ENCODE assay signal across 38 cellular contexts in the genomic region with DNA sequence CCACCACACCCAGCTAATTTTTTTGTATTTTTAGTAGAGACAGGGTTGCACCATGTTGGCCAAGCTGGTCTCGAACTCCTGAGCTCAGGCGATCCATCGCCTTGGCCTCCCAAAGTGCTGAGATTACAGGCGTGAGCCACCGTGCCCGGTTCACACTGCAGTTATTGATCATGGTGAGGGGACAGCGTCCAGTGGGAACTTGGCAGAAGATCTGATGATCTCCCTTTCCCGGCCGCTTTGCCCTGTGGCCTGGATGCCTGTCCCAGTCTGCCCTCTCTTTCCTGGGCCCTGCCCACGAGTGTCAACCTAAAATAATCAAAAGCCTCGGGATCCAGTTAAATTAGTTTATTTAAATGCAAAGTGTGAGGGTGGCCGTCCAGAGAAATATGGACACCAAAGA. TPM values are rescaled to one million over a fixed set of nuclear protein-coding genes. Genes with fewer than 3 reads are reported as not detected.
"Had no signal": no experiment of that assay in that cellular context is flagged by ENCODE, and none has a peak within 500 bp of the region (broad histone marks: within the 10 kb centered on the region; RNA-seq: fewer than 3 reads in every experiment).

No MANE protein-coding gene starts in this region.

- H3K36me3 ChIP-seq: ascending aorta, cardiac muscle cell had no signal

- H3K4me3 Mint-ChIP-seq: activated B cell treated with CpG ODN at 0.5 μM for 24 hours; activated CD4-positive, alpha-beta memory T cell treated with anti-CD3 and anti-CD28 coated beads for 36 hours; activated CD4-positive, alpha-beta T cell treated with anti-CD3 and anti-CD28 coated beads, Interleukin-2, amount 10 ng/mL, durations not matched to agents 24 days and 14 days; activated CD8-positive, alpha-beta T cell treated with anti-CD3 and anti-CD28 coated beads for 36 hours; activated naive CD4-positive, alpha-beta T cell treated with anti-CD3 and anti-CD28 coated beads for 36 hours; activated naive CD4-positive, alpha-beta T cell treated with anti-CD3 and anti-CD28 coated beads, Interleukin-2, amount 50 U/mL, for 24 hours; activated naive CD8-positive, alpha-beta T cell; activated naive CD8-positive, alpha-beta T cell treated with anti-CD3 and anti-CD28 coated beads, Interleukin-2, amount 10 ng/mL, durations not matched to agents 7 days and 5 days; activated naive CD8-positive, alpha-beta T cell treated with anti-CD3 and anti-CD28 coated beads, Interleukin-2, amount 50 U/mL, for 24 hours; activated T-cell treated with anti-CD3 and anti-CD28 coated beads, Interleukin-2, amount 50 U/mL, for 4 hours; activated T-cell treated with anti-CD3 and anti-CD28 coated beads, Interleukin-2, amount 50 U/mL, for 72 hours; activated T-helper 1 cell treated with anti-CD3 and anti-CD28 coated beads, Interleukin-12 subunit alpha, Interleukin-12 subunit beta, Interleukin-2, Interleukin-4 antibody, amounts not matched to agents 30 ng/mL and 10 ng/mL and 1 ng/mL, durations not matched to agents 14 hours and 24 hours and 36 hours; activated T-helper 17 cell treated with anti-CD3 and anti-CD28 coated beads, Interleukin-2, amount 50 U/mL, for 72 hours; brain; central memory CD8-positive, alpha-beta T cell; T-helper 1 cell treated with Interleukin-12 subunit alpha and Interleukin-12 subunit beta and Interleukin-4 antibody, amounts not matched to agents 30 μg/mL and 1 μg/mL, for 36 hours; T-helper 2 cell treated with Interferon-gamma antibody and Interleukin-4, amounts not matched to agents 5 μg/mL and 100 μg/mL, for 36 hours had no signal

- H3K36me3 Mint-ChIP-seq: activated CD4-positive, alpha-beta memory T cell treated with anti-CD3 and anti-CD28 coated beads for 36 hours; activated naive CD4-positive, alpha-beta T cell treated with anti-CD3 and anti-CD28 coated beads, Interleukin-2, amount 50 U/mL, for 24 hours; activated naive CD8-positive, alpha-beta T cell; activated naive CD8-positive, alpha-beta T cell treated with anti-CD3 and anti-CD28 coated beads, Interleukin-2, amount 10 ng/mL, durations not matched to agents 7 days and 5 days had no signal

- H3K27me3 ChIP-seq: ascending aorta, cardiac muscle cell had no signal

- H3K4me1 Mint-ChIP-seq: activated naive CD4-positive, alpha-beta T cell treated with anti-CD3 and anti-CD28 coated beads, Interleukin-2, amount 50 U/mL, for 24 hours; activated naive CD8-positive, alpha-beta T cell treated with anti-CD3 and anti-CD28 coated beads, Interleukin-2, amount 50 U/mL, for 24 hours; activated T-helper 17 cell treated with anti-CD3 and anti-CD28 coated beads, Interleukin-2, amount 50 U/mL, for 72 hours; central memory CD8-positive, alpha-beta T cell had no signal

- DNase-seq: activated B cell treated with CpG ODN at 0.5 μM for 24 hours; activated CD4-positive, alpha-beta memory T cell treated with anti-CD3 and anti-CD28 coated beads for 36 hours; activated CD4-positive, alpha-beta T cell treated with anti-CD3 and anti-CD28 coated beads for 4 hours; activated CD4-positive, alpha-beta T cell treated with anti-CD3 and anti-CD28 coated beads, Interleukin-2, amount 10 ng/mL, durations not matched to agents 24 days and 14 days; activated CD4-positive, alpha-beta T cell treated with anti-CD3 and anti-CD28 coated beads, Interleukin-2, amount 50 U/mL, for 1 hour; activated CD4-positive, alpha-beta T cell treated with anti-CD3 and anti-CD28 coated beads, Interleukin-2, amount 50 U/mL, for 4 hours; activated CD4-positive, CD25-positive, alpha-beta regulatory T cell treated with anti-CD3 and anti-CD28 coated beads, Interleukin-2, amount 50 U/mL, for 72 hours; activated CD8-positive, alpha-beta memory T cell treated with anti-CD3 and anti-CD28 coated beads, Interleukin-2, amount 50 U/mL, for 4 hours; activated CD8-positive, alpha-beta T cell treated with anti-CD3 and anti-CD28 coated beads for 36 hours; activated effector memory CD4-positive, alpha-beta T cell treated with anti-CD3 and anti-CD28 coated beads, Interleukin-2, amount 50 U/mL, for 16 hours; activated gamma-delta T cell treated with Interleukin-2 at 50 U/mL for 16 hours; activated naive CD4-positive, alpha-beta T cell; activated naive CD4-positive, alpha-beta T cell treated with anti-CD3 and anti-CD28 coated beads for 36 hours; activated naive CD8-positive, alpha-beta T cell treated with anti-CD3 and anti-CD28 coated beads, Interleukin-2, amount 10 ng/mL, durations not matched to agents 7 days and 5 days; activated naive CD8-positive, alpha-beta T cell treated with anti-CD3 and anti-CD28 coated beads, Interleukin-2, amount 50 U/mL, for 24 hours; activated T-cell treated with anti-CD3 and anti-CD28 coated beads for 4 hours; activated T-cell treated with anti-CD3 and anti-CD28 coated beads, Interleukin-2, amount 50 U/mL, for 1 hour; activated T-cell treated with anti-CD3 and anti-CD28 coated beads, Interleukin-2, amount 50 U/mL, for 4 hours; activated T-cell treated with anti-CD3 and anti-CD28 coated beads, Interleukin-2, amount 50 U/mL, for 72 hours; amygdala; anterior cingulate cortex; caudate nucleus; T-helper 1 cell; T-helper 2 cell; T-helper 9 cell had no signal

- ATAC-seq: activated CD8-positive, alpha-beta T cell treated with anti-CD3 and anti-CD28 coated beads for 36 hours; activated naive CD8-positive, alpha-beta T cell treated with anti-CD3 and anti-CD28 coated beads, Interleukin-2, amount 50 U/mL, for 24 hours; activated T-cell treated with anti-CD3 and anti-CD28 coated beads, Interleukin-2, amount 50 U/mL, for 4 hours; activated T-cell treated with anti-CD3 and anti-CD28 coated beads, Interleukin-2, amount 50 U/mL, for 72 hours; activated T-helper 17 cell treated with anti-CD3 and anti-CD28 coated beads, Interleukin-2, amount 50 U/mL, for 72 hours had no signal

- H3K4me3 ChIP-seq: ascending aorta, cardiac muscle cell had no signal

- H3K4me1 ChIP-seq: ascending aorta had no signal

- H3K27ac ChIP-seq: ascending aorta, cardiac muscle cell, VCaP had no signal

- H3K27me3 Mint-ChIP-seq: activated naive CD4-positive, alpha-beta T cell treated with anti-CD3 and anti-CD28 coated beads, Interleukin-2, amount 50 U/mL, for 24 hours; activated naive CD8-positive, alpha-beta T cell; brain had no signal

- H3K9me3 Mint-ChIP-seq: activated B cell treated with CpG ODN at 0.5 μM for 24 hours; activated CD4-positive, alpha-beta memory T cell treated with anti-CD3 and anti-CD28 coated beads for 36 hours; activated CD4-positive, alpha-beta T cell treated with anti-CD3 and anti-CD28 coated beads, Interleukin-2, amount 10 ng/mL, durations not matched to agents 24 days and 14 days; activated CD8-positive, alpha-beta T cell treated with anti-CD3 and anti-CD28 coated beads for 36 hours; activated naive CD4-positive, alpha-beta T cell treated with anti-CD3 and anti-CD28 coated beads for 36 hours; activated naive CD4-positive, alpha-beta T cell treated with anti-CD3 and anti-CD28 coated beads, Interleukin-2, amount 50 U/mL, for 24 hours; activated naive CD8-positive, alpha-beta T cell treated with anti-CD3 and anti-CD28 coated beads, Interleukin-2, amount 10 ng/mL, durations not matched to agents 7 days and 5 days; activated naive CD8-positive, alpha-beta T cell treated with anti-CD3 and anti-CD28 coated beads, Interleukin-2, amount 50 U/mL, for 24 hours; activated T-cell treated with anti-CD3 and anti-CD28 coated beads, Interleukin-2, amount 50 U/mL, for 4 hours; activated T-cell treated with anti-CD3 and anti-CD28 coated beads, Interleukin-2, amount 50 U/mL, for 72 hours; activated T-helper 1 cell treated with anti-CD3 and anti-CD28 coated beads, Interleukin-12 subunit alpha, Interleukin-12 subunit beta, Interleukin-2, Interleukin-4 antibody, amounts not matched to agents 30 ng/mL and 10 ng/mL and 1 ng/mL, durations not matched to agents 14 hours and 24 hours and 36 hours; activated T-helper 17 cell treated with anti-CD3 and anti-CD28 coated beads, Interleukin-2, amount 50 U/mL, for 72 hours; brain; central memory CD8-positive, alpha-beta T cell; T-helper 1 cell treated with Interleukin-12 subunit alpha and Interleukin-12 subunit beta and Interleukin-4 antibody, amounts not matched to agents 30 μg/mL and 1 μg/mL, for 36 hours; T-helper 2 cell treated with Interferon-gamma antibody and Interleukin-4, amounts not matched to agents 5 μg/mL and 100 μg/mL, for 36 hours had no signal

- H3K27ac Mint-ChIP-seq: activated B cell treated with CpG ODN at 0.5 μM for 24 hours; activated CD4-positive, alpha-beta memory T cell treated with anti-CD3 and anti-CD28 coated beads for 36 hours; activated CD4-positive, alpha-beta T cell treated with anti-CD3 and anti-CD28 coated beads, Interleukin-2, amount 10 ng/mL, durations not matched to agents 24 days and 14 days; activated CD8-positive, alpha-beta T cell treated with anti-CD3 and anti-CD28 coated beads for 36 hours; activated naive CD4-positive, alpha-beta T cell treated with anti-CD3 and anti-CD28 coated beads for 36 hours; activated naive CD4-positive, alpha-beta T cell treated with anti-CD3 and anti-CD28 coated beads, Interleukin-2, amount 50 U/mL, for 24 hours; activated naive CD8-positive, alpha-beta T cell; activated naive CD8-positive, alpha-beta T cell treated with anti-CD3 and anti-CD28 coated beads, Interleukin-2, amount 10 ng/mL, durations not matched to agents 7 days and 5 days; activated naive CD8-positive, alpha-beta T cell treated with anti-CD3 and anti-CD28 coated beads, Interleukin-2, amount 50 U/mL, for 24 hours; activated T-cell treated with anti-CD3 and anti-CD28 coated beads, Interleukin-2, amount 50 U/mL, for 72 hours; activated T-helper 1 cell treated with anti-CD3 and anti-CD28 coated beads, Interleukin-12 subunit alpha, Interleukin-12 subunit beta, Interleukin-2, Interleukin-4 antibody, amounts not matched to agents 30 ng/mL and 10 ng/mL and 1 ng/mL, durations not matched to agents 14 hours and 24 hours and 36 hours; activated T-helper 17 cell treated with anti-CD3 and anti-CD28 coated beads, Interleukin-2, amount 50 U/mL, for 72 hours; brain; T-helper 1 cell treated with Interleukin-12 subunit alpha and Interleukin-12 subunit beta and Interleukin-4 antibody, amounts not matched to agents 30 μg/mL and 1 μg/mL, for 36 hours; T-helper 2 cell treated with Interferon-gamma antibody and Interleukin-4, amounts not matched to agents 5 μg/mL and 100 μg/mL, for 36 hours had no signal

- H3K9me3 ChIP-seq: ascending aorta had no signal

- FAIRE-seq: bronchial epithelial cell, TTC549 had no signal

RNA-seq across cellular contexts. Expression of a gene that starts 42.2 kb away (rescaled TPM):
- total RNA-seq: bronchial epithelial cell had no signal
